8 cellular contexts compared by ENCODE assay signal in the genomic region with DNA sequence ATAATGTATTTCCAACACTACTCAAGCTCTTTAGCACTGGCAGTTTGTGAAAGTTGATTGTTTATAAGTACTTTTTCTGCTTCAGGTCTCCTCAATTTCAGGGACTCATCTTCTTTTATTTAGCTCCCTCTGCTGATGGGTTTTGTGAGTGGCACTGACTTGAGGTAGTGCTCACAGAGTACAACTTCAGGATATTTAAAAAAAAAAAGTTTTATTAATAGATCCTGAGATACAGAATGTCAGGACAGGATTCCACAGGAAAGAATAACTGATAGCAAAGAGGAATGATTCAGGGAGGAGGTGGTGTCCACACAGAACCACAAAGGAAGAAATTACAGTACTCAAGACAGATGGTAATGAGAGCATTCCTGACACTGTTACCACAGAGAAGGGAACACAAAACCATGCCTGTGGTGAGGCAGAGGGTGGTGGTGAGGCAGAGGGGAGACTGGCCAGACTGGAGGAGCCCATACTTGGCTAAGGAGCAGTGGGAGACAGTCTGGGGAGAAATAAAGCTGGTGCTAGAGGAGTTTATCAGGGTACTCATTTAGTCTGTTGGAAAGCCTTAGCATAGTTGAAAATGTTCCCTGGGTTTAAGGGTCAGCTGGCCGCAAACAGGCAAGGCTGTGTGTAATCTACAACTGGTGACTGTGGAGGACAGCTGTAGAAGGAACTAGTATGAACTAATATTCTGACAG.
DNase-seq lines count a peak whose midpoint lies in the region; ATAC-seq and TF ChIP-seq lines count a peak whose summit lies in the region.

No MANE protein-coding gene starts in this region.

- H3K4me3 ChIP-seq in suprapubic skin = no peak overlapping the region

- POLR2A ChIA-PET in activated CD4-positive, alpha-beta T cell treated with anti-CD3 and anti-CD28 coated beads for 36 hours (lab: Charles Lee) = no interaction called here

- H3K36me3 ChIP-seq in suprapubic skin = no peaks in the 10 kb centered on the region

- intact Hi-C loops in activated CD4-positive, alpha-beta T cell treated with anti-CD3 and anti-CD28 coated beads for 36 hours (cut with DNase I, micrococcal nuclease) = loop anchor here (1.0 to 2.0 kb wide), 2 partner anchors 56 kb away; no protein-coding TSS in a partner anchor
- intact Hi-C loops in activated T-helper 1 cell treated with anti-CD3 and anti-CD28 coated beads, Interleukin-12 subunit alpha, Interleukin-12 subunit beta, Interleukin-2, Interleukin-4 antibody, amounts not matched to agents 30 ng/mL and 10 ng/mL and 1 ng/mL, durations not matched to agents 14 hours and 24 hours and 36 hours (cut with micrococcal nuclease) = loop anchor here (1.0 kb wide), 2 partner anchors 56 to 96 kb away; a partner anchor contains a TSS

- peaks cover 21% of the 10 kb centered on the region for H3K4me1 ChIP-seq in suprapubic skin

- H3K9me3 Mint-ChIP-seq in activated CD4-positive, alpha-beta T cell treated with anti-CD3 and anti-CD28 coated beads for 36 hours (ENCODE audit: low read depth) = no peaks in the 10 kb centered on the region
- H3K9me3 Mint-ChIP-seq in activated T-helper 1 cell treated with anti-CD3 and anti-CD28 coated beads, Interleukin-12 subunit alpha, Interleukin-12 subunit beta, Interleukin-2, Interleukin-4 antibody, amounts not matched to agents 30 ng/mL and 10 ng/mL and 1 ng/mL, durations not matched to agents 14 hours and 24 hours and 36 hours = no peaks in the 10 kb centered on the region

- peaks cover 8% of the 10 kb centered on the region for H3K4me1 Mint-ChIP-seq in activated CD4-positive, alpha-beta T cell treated with anti-CD3 and anti-CD28 coated beads for 36 hours
- H3K4me1 Mint-ChIP-seq in activated T-helper 1 cell treated with anti-CD3 and anti-CD28 coated beads, Interleukin-12 subunit alpha, Interleukin-12 subunit beta, Interleukin-2, Interleukin-4 antibody, amounts not matched to agents 30 ng/mL and 10 ng/mL and 1 ng/mL, durations not matched to agents 14 hours and 24 hours and 36 hours (ENCODE audit: low read depth) = peaks cover 7% of the 10 kb centered on the region

- CTCF ChIA-PET in activated CD4-positive, alpha-beta T cell treated with anti-CD3 and anti-CD28 coated beads for 36 hours (lab: Charles Lee) = interaction anchor here (0.6 to 3.0 kb wide), 17 partner anchors 9 to 97 kb away, joined by 3 to 20 read pairs (median 4); a partner anchor contains a TSS

- no peaks in the 10 kb centered on the region for H3K27me3 Mint-ChIP-seq in activated CD4-positive, alpha-beta T cell treated with anti-CD3 and anti-CD28 coated beads for 36 hours
- H3K27me3 Mint-ChIP-seq in activated T-helper 1 cell treated with anti-CD3 and anti-CD28 coated beads, Interleukin-12 subunit alpha, Interleukin-12 subunit beta, Interleukin-2, Interleukin-4 antibody, amounts not matched to agents 30 ng/mL and 10 ng/mL and 1 ng/mL, durations not matched to agents 14 hours and 24 hours and 36 hours (ENCODE audit: insufficient read depth) = no peaks in the 10 kb centered on the region

- peak; percentile 25 for DNase-seq in activated CD4-positive, alpha-beta T cell treated with anti-CD3 and anti-CD28 coated beads for 36 hours
- DNase-seq in activated CD4-positive, alpha-beta T cell treated with anti-CD3 and anti-CD28 coated beads for 1 hour = no peak
- DNase-seq in OCI-M1 (lab: John Stamatoyannopoulos, UW) (peak; percentile 79), kidney tubule cell (ENCODE audit: low spot score) (peak; percentile 83), suprapubic skin (ENCODE audit: low spot score in 2 of 2) (no peak)
- no peak for DNase-seq in activated T-helper 1 cell treated with anti-CD3 and anti-CD28 coated beads, Interleukin-12 subunit alpha, Interleukin-12 subunit beta, Interleukin-2, Interleukin-4 antibody, amounts not matched to agents 30 ng/mL and 10 ng/mL and 1 ng/mL, durations not matched to agents 14 hours and 24 hours and 36 hours (ENCODE audit: low spot score)

- no peak for TF ChIP-seq POLR2A in suprapubic skin (IDR thresholded peaks at IDR 0.05)

- peak; percentile 61 for ATAC-seq in activated CD4-positive, alpha-beta T cell treated with anti-CD3 and anti-CD28 coated beads for 36 hours
- ATAC-seq in HG03432 (IDR thresholded peaks at IDR 0.05; ENCODE audit: unreplicated experiment) = peak; percentile 48

- H3K27ac ChIP-seq in cingulate gyrus (ENCODE audit: low read depth, low read length) (peak overlapping the region; percentile 72), suprapubic skin (peak overlapping the region; percentile 2)

- H3K36me3 Mint-ChIP-seq in activated CD4-positive, alpha-beta T cell treated with anti-CD3 and anti-CD28 coated beads for 36 hours (ENCODE audit: low read depth) = peaks cover 2% of the 10 kb centered on the region
- H3K36me3 Mint-ChIP-seq in activated T-helper 1 cell treated with anti-CD3 and anti-CD28 coated beads, Interleukin-12 subunit alpha, Interleukin-12 subunit beta, Interleukin-2, Interleukin-4 antibody, amounts not matched to agents 30 ng/mL and 10 ng/mL and 1 ng/mL, durations not matched to agents 14 hours and 24 hours and 36 hours (ENCODE audit: low read depth) = peaks cover 2% of the 10 kb centered on the region

- TF ChIP-seq CTCF in suprapubic skin (IDR thresholded peaks at IDR 0.05) = peak in 1 of 2 donors; percentile 28

- no peak for TF ChIP-seq EP300 in suprapubic skin (IDR thresholded peaks at IDR 0.05)

- no peaks in the 10 kb centered on the region for H3K27me3 ChIP-seq in suprapubic skin

- no peak overlapping the region for H3K27ac Mint-ChIP-seq in activated CD4-positive, alpha-beta T cell treated with anti-CD3 and anti-CD28 coated beads for 36 hours
- H3K27ac Mint-ChIP-seq in activated T-helper 1 cell treated with anti-CD3 and anti-CD28 coated beads, Interleukin-12 subunit alpha, Interleukin-12 subunit beta, Interleukin-2, Interleukin-4 antibody, amounts not matched to agents 30 ng/mL and 10 ng/mL and 1 ng/mL, durations not matched to agents 14 hours and 24 hours and 36 hours = no peak overlapping the region

- no peak overlapping the region for H3K4me3 Mint-ChIP-seq in activated CD4-positive, alpha-beta T cell treated with anti-CD3 and anti-CD28 coated beads for 36 hours
- no peak overlapping the region for H3K4me3 Mint-ChIP-seq in activated T-helper 1 cell treated with anti-CD3 and anti-CD28 coated beads, Interleukin-12 subunit alpha, Interleukin-12 subunit beta, Interleukin-2, Interleukin-4 antibody, amounts not matched to agents 30 ng/mL and 10 ng/mL and 1 ng/mL, durations not matched to agents 14 hours and 24 hours and 36 hours

- H3K9me3 ChIP-seq in suprapubic skin = no peaks in the 10 kb centered on the region

- WGBS in suprapubic skin = 74% methylated on average over 1 of the region's 1 CpG

Comparison
In these comparisons a context has a peak if more than half of its experiments do, and no peak if none do; other contexts are left out.
1. DNase-seq: peak in activated CD4-positive, alpha-beta T cell treated with anti-CD3 and anti-CD28 coated beads for 36 hours (single experiment), OCI-M1 (single experiment) and kidney tubule cell (single experiment); none in activated CD4-positive, alpha-beta T cell treated with anti-CD3 and anti-CD28 coated beads for 1 hour (single experiment), suprapubic skin (0 of 2) and activated T-helper 1 cell treated with anti-CD3 and anti-CD28 coated beads, Interleukin-12 subunit alpha, Interleukin-12 subunit beta, Interleukin-2, Interleukin-4 antibody, amounts not matched to agents 30 ng/mL and 10 ng/mL and 1 ng/mL, durations not matched to agents 14 hours and 24 hours and 36 hours (single experiment).